ENCODE assay signal across 8 cellular contexts in genomic region chr1:10960954-10961833, GRCh38. TPM values are rescaled to one million over a fixed set of nuclear protein-coding genes. Genes with fewer than 3 reads are reported as not detected.
DNase-seq lines count a peak whose midpoint lies in the region; ATAC-seq and TF ChIP-seq lines count a peak whose summit lies in the region.

No MANE protein-coding gene starts in this region.

- peaks cover 14% of the 10 kb centered on the region for H3K4me1 ChIP-seq in lower lobe of right lung

- H3K27me3 Mint-ChIP-seq in activated CD4-positive, alpha-beta T cell treated with anti-CD3 and anti-CD28 coated beads, Interleukin-2, amount 10 ng/mL, durations not matched to agents 7 days and 5 days, result peaks cover 19% of the 10 kb centered on the region

- no peak overlapping the region for H3K4me3 Mint-ChIP-seq in activated CD4-positive, alpha-beta T cell treated with anti-CD3 and anti-CD28 coated beads, Interleukin-2, amount 10 ng/mL, durations not matched to agents 7 days and 5 days

- H3K9me3 ChIP-seq in lower lobe of right lung, result no peaks in the 10 kb centered on the region

- no peak overlapping the region for H3K4me3 ChIP-seq in lower lobe of right lung

- POLR2A ChIA-PET in activated CD4-positive, alpha-beta T cell treated with anti-CD3 and anti-CD28 coated beads, Interleukin-2, amount 10 ng/mL, durations not matched to agents 7 days and 5 days (lab: Charles Lee), result no interaction called here

- no peaks in the 10 kb centered on the region for H3K9me3 Mint-ChIP-seq in activated CD4-positive, alpha-beta T cell treated with anti-CD3 and anti-CD28 coated beads, Interleukin-2, amount 10 ng/mL, durations not matched to agents 7 days and 5 days

- CTCF ChIA-PET in activated CD4-positive, alpha-beta T cell treated with anti-CD3 and anti-CD28 coated beads, Interleukin-2, amount 10 ng/mL, durations not matched to agents 7 days and 5 days (lab: Charles Lee), result interaction anchor here (1.5 kb wide), 1 partner anchor 10 kb away, joined by 3 read pairs; no protein-coding TSS in a partner anchor

- intact Hi-C loops in lower lobe of right lung (cut with DNase I), result no loop called here

- TF ChIP-seq CTCF in lower lobe of right lung (IDR thresholded peaks at IDR 0.05), result peak; percentile 74

- H3K27ac ChIP-seq in lower lobe of right lung, result no peak overlapping the region

- H3K27me3 ChIP-seq in lower lobe of right lung (ENCODE audit: low read depth), result peaks cover 4% of the 10 kb centered on the region

- DNase-seq in COR-L47 (lab: John Stamatoyannopoulos, UW) (peak; percentile 50), NCI-H460 (ENCODE audit: extremely low read depth, low read depth) (peak; percentile 64), dermis blood vessel endothelial cell (peak; percentile 81), lower lobe of right lung (peak; percentile 89)
- DNase-seq in activated CD4-positive, alpha-beta T cell treated with anti-CD3 and anti-CD28 coated beads, Interleukin-2, amount 10 ng/mL, durations not matched to agents 7 days and 5 days, result peak; percentile 83
- peak; percentile 55 for DNase-seq in stimulated activated CD8-positive, alpha-beta memory T cell treated with anti-CD3 and anti-CD28 coated beads, Interleukin-12 subunit alpha, Interleukin-12 subunit beta, amount 100 ng/mL, for 24 hours (ENCODE audit: extremely low read depth)

- no peaks in the 10 kb centered on the region for H3K36me3 Mint-ChIP-seq in activated CD4-positive, alpha-beta T cell treated with anti-CD3 and anti-CD28 coated beads, Interleukin-2, amount 10 ng/mL, durations not matched to agents 7 days and 5 days (ENCODE audit: low read depth)

- peaks cover 18% of the 10 kb centered on the region for H3K4me1 Mint-ChIP-seq in activated CD4-positive, alpha-beta T cell treated with anti-CD3 and anti-CD28 coated beads, Interleukin-2, amount 10 ng/mL, durations not matched to agents 7 days and 5 days

- H3K36me3 ChIP-seq in lower lobe of right lung, result no peaks in the 10 kb centered on the region

- ATAC-seq in HG02678 (IDR thresholded peaks at IDR 0.05; ENCODE audit: unreplicated experiment), result peak; percentile 46
- peak; percentile 80 to 82 for ATAC-seq in lower lobe of right lung
- ATAC-seq in GM19467 (IDR thresholded peaks at IDR 0.05; ENCODE audit: unreplicated experiment), result no peak

- H3K27ac Mint-ChIP-seq in activated CD4-positive, alpha-beta T cell treated with anti-CD3 and anti-CD28 coated beads, Interleukin-2, amount 10 ng/mL, durations not matched to agents 7 days and 5 days, result no peak overlapping the region

RNA-seq across cellular contexts. Expression of gene TARDBP, which starts 51.3 kb away (rescaled TPM):
- 35.2 and 52.5 TPM in 2 replicates for total RNA-seq in NCI-H460 (2014; rRNA removed; shearing (Covaris generic))
- polyA plus RNA-seq in NCI-H460 (2014; cell fraction: nucleus; rRNA removed), result 71.0 and 153 TPM in 2 replicates
- total RNA-seq in activated CD4-positive, alpha-beta T cell treated with anti-CD3 and anti-CD28 coated beads, Interleukin-2, amount 10 ng/mL, durations not matched to agents 7 days and 5 days, result 100 to 1,000 TPM; 186 to 187 TPM
- total RNA-seq in dermis blood vessel endothelial cell (133 and 197 TPM in 2 replicates), lower lobe of right lung (117 TPM)
